ENCODE assay signal across 8 cellular contexts in genomic region chr6:36875250-36875633, GRCh38. TPM values are rescaled to one million over a fixed set of nuclear protein-coding genes. Genes with fewer than 3 reads are reported as not detected.
DNase-seq lines count a peak whose midpoint lies in the region; ATAC-seq and TF ChIP-seq lines count a peak whose summit lies in the region.

No MANE protein-coding gene starts in this region.

- peak overlapping the region; percentile 100 for H3K4me3 Mint-ChIP-seq in natural killer cell treated with Interleukin-12 subunit alpha and Interleukin-12 subunit beta and Interleukin-15 and Interleukin-18, amount 100 ng/mL, for 72 hours

- CTCF ChIA-PET in BJ (lab: Yijun Ruan, JAX), result interaction anchor here (0.6 to 5.0 kb wide), 15 partner anchors 8 to 260 kb away, joined by 3 to 40 read pairs (median 4); partner anchors contain the start of gene C6orf89

- peak overlapping the region; percentile 55 for H3K4me3 ChIP-seq in BJ (ENCODE audit: low read depth, low read length)
- H3K4me3 ChIP-seq in Loucy (ENCODE audit: low read length, poor library complexity, severe bottlenecking), result peak overlapping the region; percentile 88
- H3K4me3 ChIP-seq in coronary artery, result peak overlapping the region; percentile 92

- H3K36me3 ChIP-seq in BJ (ENCODE audit: control insufficient read depth, insufficient read depth, low read length) (no peaks in the 10 kb centered on the region), Loucy (ENCODE audit: insufficient read depth, low read length) (no peaks in the 10 kb centered on the region)

- DNase-seq in BJ (ENCODE audit: low read depth) (no peak), coronary artery (ENCODE audit: low spot score) (no peak), NCI-H1930 (lab: John Stamatoyannopoulos, UW) (no peak), NCI-H345 (lab: John Stamatoyannopoulos, UW) (no peak), NCI-H526 treated with DMSO at 0.1 percent for 48 hours (lab: John Stamatoyannopoulos, UW) (no peak)
- DNase-seq in natural killer cell treated with Interleukin-12 subunit alpha and Interleukin-12 subunit beta and Interleukin-15 and Interleukin-18, amount 100 ng/mL, for 72 hours (ENCODE audit: low spot score), result no peak

- peaks cover 40% of the 10 kb centered on the region for H3K4me1 ChIP-seq in Loucy (ENCODE audit: insufficient read depth, low read length, poor library complexity, severe bottlenecking)

- H3K79me2 ChIP-seq in Loucy (ENCODE audit: insufficient read depth, low read length), result peaks cover 39% of the 10 kb centered on the region

- H3K4me1 Mint-ChIP-seq in natural killer cell treated with Interleukin-12 subunit alpha and Interleukin-12 subunit beta and Interleukin-15 and Interleukin-18, amount 100 ng/mL, for 72 hours (ENCODE audit: low read depth in 2 of 2), result peaks cover 19 to 38% of the 10 kb centered on the region in 2 donors

- no peak for ATAC-seq in natural killer cell treated with Interleukin-12 subunit alpha and Interleukin-12 subunit beta and Interleukin-15 and Interleukin-18, amount 100 ng/mL, for 72 hours
- no peak for ATAC-seq in GM21576 (IDR thresholded peaks at IDR 0.05; ENCODE audit: unreplicated experiment)

- H3K27ac Mint-ChIP-seq in natural killer cell treated with Interleukin-12 subunit alpha and Interleukin-12 subunit beta and Interleukin-15 and Interleukin-18, amount 100 ng/mL, for 72 hours, result peak overlapping the region; percentile 98

- H3K27me3 Mint-ChIP-seq in natural killer cell treated with Interleukin-12 subunit alpha and Interleukin-12 subunit beta and Interleukin-15 and Interleukin-18, amount 100 ng/mL, for 72 hours, result peaks cover 8 to 10% of the 10 kb centered on the region in 2 donors

- H3K27me3 ChIP-seq in BJ (ENCODE audit: control insufficient read depth, insufficient read depth, low read length) (no peaks in the 10 kb centered on the region), Loucy (ENCODE audit: insufficient read depth, low read length, poor library complexity, severe bottlenecking) (no peaks in the 10 kb centered on the region)

- H4K20me1 ChIP-seq in Loucy (ENCODE audit: insufficient read depth, low read length, poor library complexity, severe bottlenecking), result no peaks in the 10 kb centered on the region

- peak overlapping the region; percentile 57 to 87 for H3K27ac ChIP-seq in coronary artery

- no peaks in the 10 kb centered on the region for H3K9me2 ChIP-seq in Loucy (replicated peaks; ENCODE audit: low read depth, low read length)

- peak overlapping the region; percentile 85 for H3K9ac ChIP-seq in Loucy (ENCODE audit: low read depth, low read length, poor library complexity, severe bottlenecking)

- POLR2A ChIA-PET in BJ (lab: Charles Lee), result interaction anchor here (0.6 to 1.1 kb wide), 2 partner anchors 24 to 111 kb away, joined by 3 read pairs; partner anchors contain the start of gene MTCH1

- H2AFZ ChIP-seq in Loucy (ENCODE audit: low read length), result peak overlapping the region; percentile 99

- TF ChIP-seq CTCF in BJ (IDR thresholded peaks at IDR 0.05; ENCODE audit: insufficient read depth, low read depth, low read length), result no peak
- no peak for TF ChIP-seq CTCF in Loucy (conservative IDR thresholded peaks at IDR 0.05; ENCODE audit: low read length)
- no peak for TF ChIP-seq CTCF in coronary artery (IDR thresholded peaks at IDR 0.05)

- no peaks in the 10 kb centered on the region for H3K9me3 ChIP-seq in Loucy (ENCODE audit: insufficient read depth, low read depth, low read length)

- peaks cover 15% of the 10 kb centered on the region for H3K36me3 Mint-ChIP-seq in natural killer cell treated with Interleukin-12 subunit alpha and Interleukin-12 subunit beta and Interleukin-15 and Interleukin-18, amount 100 ng/mL, for 72 hours

- H3K9me3 Mint-ChIP-seq in natural killer cell treated with Interleukin-12 subunit alpha and Interleukin-12 subunit beta and Interleukin-15 and Interleukin-18, amount 100 ng/mL, for 72 hours, result no peaks in the 10 kb centered on the region

- no peaks in the 10 kb centered on the region for H3F3A ChIP-seq in Loucy (ENCODE audit: low read depth)

- H3K4me2 ChIP-seq in Loucy (ENCODE audit: low read depth, low read length, poor library complexity, severe bottlenecking), result peak overlapping the region; percentile 89

RNA-seq across cellular contexts. Expression of gene PPIL1, which starts 0.6 kb away (rescaled TPM):
- 23.4 and 34.8 TPM in 2 replicates for polyA plus RNA-seq in BJ (2011; rRNA removed)
- polyA minus RNA-seq in BJ (2011; rRNA and poly(A)+ RNA removed), result 13.8 and 20.7 TPM in 2 replicates
- 10 to 100 TPM; 30.3 to 40.8 TPM for total RNA-seq in natural killer cell treated with Interleukin-12 subunit alpha and Interleukin-12 subunit beta and Interleukin-15 and Interleukin-18, amount 100 ng/mL, for 72 hours

RNA-seq across cellular contexts. Expression of gene C6orf89, which starts 10.5 kb away (rescaled TPM):
- polyA plus RNA-seq in BJ (2011; rRNA removed), result 66.0 and 71.4 TPM in 2 replicates
- 22.5 and 23.2 TPM in 2 replicates for polyA minus RNA-seq in BJ (2011; rRNA and poly(A)+ RNA removed)
- total RNA-seq in natural killer cell treated with Interleukin-12 subunit alpha and Interleukin-12 subunit beta and Interleukin-15 and Interleukin-18, amount 100 ng/mL, for 72 hours, result 10 to 100 TPM; 40.4 to 44.4 TPM

RNA-seq across cellular contexts. Expression of gene CPNE5, which starts 36.0 kb away (rescaled TPM):
- 0.09 and 0.10 TPM in 2 replicates for polyA plus RNA-seq in BJ (2011; rRNA removed)
- 1.2 TPM in 1 of 2 replicates, not detected in the other for polyA minus RNA-seq in BJ (2011; rRNA and poly(A)+ RNA removed)
- total RNA-seq in natural killer cell treated with Interleukin-12 subunit alpha and Interleukin-12 subunit beta and Interleukin-15 and Interleukin-18, amount 100 ng/mL, for 72 hours, result 1 to 10 TPM; 2.9 to 4.0 TPM
